ENCODE assay signal across 20 cellular contexts in the genomic region with DNA sequence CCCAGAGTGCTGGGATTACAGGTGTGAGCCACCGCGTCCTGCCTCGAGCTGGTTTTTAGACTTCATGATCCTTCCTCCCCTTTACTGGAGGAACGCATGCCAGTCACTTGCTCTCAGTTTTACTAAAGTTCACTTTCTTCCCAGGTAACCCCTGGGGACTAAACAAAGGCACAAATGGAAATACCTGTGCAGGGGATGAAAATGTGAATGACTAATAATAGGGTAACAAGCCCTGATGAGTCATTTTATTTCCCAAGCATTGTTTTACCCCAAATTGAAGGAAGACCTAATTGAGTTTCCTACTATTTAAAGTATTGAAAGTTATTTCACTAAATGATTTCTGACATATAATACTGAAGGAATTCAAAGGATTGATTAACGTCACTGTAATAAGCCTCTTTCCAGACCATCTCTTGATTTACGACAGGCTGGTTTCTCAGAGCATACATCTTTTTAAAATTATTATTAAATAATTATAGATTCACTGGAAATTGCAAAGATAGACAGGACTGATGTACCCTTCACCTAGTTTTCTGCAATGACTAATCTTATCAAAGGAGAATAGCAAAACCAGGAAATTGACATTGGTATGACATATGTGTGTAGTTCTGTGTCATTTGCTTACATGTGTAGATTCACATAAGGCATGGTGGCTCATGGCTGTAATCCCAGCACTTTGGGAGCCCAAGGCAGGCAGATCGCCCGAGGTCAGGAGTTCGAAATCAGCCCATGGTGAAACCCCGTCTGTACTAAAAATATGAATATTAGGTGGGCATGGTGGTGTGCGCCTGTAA. TPM values are rescaled to one million over a fixed set of nuclear protein-coding genes. Genes with fewer than 3 reads are reported as not detected.
DNase-seq lines count a peak whose midpoint lies in the region; TF ChIP-seq lines count a peak whose summit lies in the region.
"Had no signal": no experiment of that assay in that cellular context is flagged by ENCODE, and none has a peak within 500 bp of the region (broad histone marks: within the 10 kb centered on the region; RNA-seq: fewer than 3 reads in every experiment).

No MANE protein-coding gene starts in this region.

- peak overlapping the region; percentile 11 for H3K27ac Mint-ChIP-seq in activated T-cell treated with anti-CD3 and anti-CD28 coated beads, Interleukin-2, amount 50 U/mL, for 24 hours
- no peak overlapping the region for H3K27ac Mint-ChIP-seq in glutamatergic neuron (ENCODE audit: unreplicated experiment)
- H3K27ac Mint-ChIP-seq: CD8-positive, alpha-beta memory T cell had no signal

- H3K36me3 Mint-ChIP-seq in activated T-cell treated with anti-CD3 and anti-CD28 coated beads, Interleukin-2, amount 50 U/mL, for 24 hours (ENCODE audit: low read depth), result no peaks in the 10 kb centered on the region
- H3K36me3 Mint-ChIP-seq in glutamatergic neuron (ENCODE audit: unreplicated experiment), result no peaks in the 10 kb centered on the region

- POLR2A ChIA-PET in RWPE1 (lab: Yijun Ruan, JAX; ENCODE audit: low non-redundant PET), result no interaction called here

- peaks cover 3% of the 10 kb centered on the region for H3K9me3 Mint-ChIP-seq in activated T-cell treated with anti-CD3 and anti-CD28 coated beads, Interleukin-2, amount 50 U/mL, for 24 hours
- H3K9me3 Mint-ChIP-seq in glutamatergic neuron (ENCODE audit: unreplicated experiment), result peaks cover 7% of the 10 kb centered on the region

- H3K4me3 Mint-ChIP-seq in activated T-cell treated with anti-CD3 and anti-CD28 coated beads, Interleukin-2, amount 50 U/mL, for 24 hours, result no peak overlapping the region
- no peak overlapping the region for H3K4me3 Mint-ChIP-seq in glutamatergic neuron (ENCODE audit: unreplicated experiment)
- H3K4me3 Mint-ChIP-seq: CD8-positive, alpha-beta memory T cell had no signal

- H3K9me3 ChIP-seq in osteoblast (ENCODE audit: low read depth, low read length), result no peaks in the 10 kb centered on the region
- H3K9me3 ChIP-seq: HAP-1 had no signal

- no peak overlapping the region for H3K4me2 ChIP-seq in osteoblast (ENCODE audit: insufficient read depth, low read length)

- no peaks in the 10 kb centered on the region for H3K36me3 ChIP-seq in osteoblast (ENCODE audit: insufficient read depth, low read length)
- H3K36me3 ChIP-seq: HAP-1 had no signal

- H3K27ac ChIP-seq in RWPE1 (no peak overlapping the region), osteoblast (ENCODE audit: low read depth, low read length) (no peak overlapping the region)
- H3K27ac ChIP-seq: BLaER1 treated with 17β-estradiol and CSF1 and Interleukin-3, amounts not matched to agents 10 nM and 100 nM; GM23248; HL-60 had no signal

- DNase-seq in activated T-cell treated with anti-CD3 and anti-CD28 coated beads, Interleukin-2, amount 50 U/mL, for 24 hours, result no peak
- DNase-seq in activated T-cell treated with anti-CD3 and anti-CD28 coated beads, Interleukin-2, amount 50 U/mL, for 1 hour, result no peak
- DNase-seq in RWPE1 (ENCODE audit: low spot score) (peak; percentile 66), epithelial cell of esophagus (ENCODE audit: low read depth) (peak; percentile 44), osteoblast (ENCODE audit: insufficient read length, low spot score, missing footprints) (peak; percentile 54), NCI-H774 (lab: John Stamatoyannopoulos, UW) (no peak), glutamatergic neuron (no peak), occipital lobe (lab: John Stamatoyannopoulos, UW) (no peak)
- DNase-seq: 8988T; CD8-positive, alpha-beta memory T cell; COR-L47; DMS 273 treated with DMSO at 0.1 percent for 48 hours; DMS53; DND-41; EL; GM23248 had no signal

- no peaks in the 10 kb centered on the region for H3K27me3 ChIP-seq in osteoblast (ENCODE audit: insufficient read depth, low read length)
- H3K27me3 ChIP-seq: BLaER1 treated with 17β-estradiol and CSF1 and Interleukin-3, amounts not matched to agents 10 nM and 100 nM had no signal

- H3K4me3 ChIP-seq in epithelial cell of esophagus (ENCODE audit: low read length), result no peak overlapping the region
- no peak overlapping the region for H3K4me3 ChIP-seq in osteoblast (ENCODE audit: insufficient read depth, low read length)
- H3K4me3 ChIP-seq: BLaER1 treated with 17β-estradiol and CSF1 and Interleukin-3, amounts not matched to agents 10 nM and 100 nM; GM12878; GM23248; HAP-1 had no signal

- peaks cover 7% of the 10 kb centered on the region for H3K27me3 Mint-ChIP-seq in activated T-cell treated with anti-CD3 and anti-CD28 coated beads, Interleukin-2, amount 50 U/mL, for 24 hours
- H3K27me3 Mint-ChIP-seq in glutamatergic neuron (ENCODE audit: unreplicated experiment), result no peaks in the 10 kb centered on the region

- H2AFZ ChIP-seq in osteoblast (ENCODE audit: low read length), result no peak overlapping the region
- H2AFZ ChIP-seq: GM23248 had no signal

- CTCF ChIA-PET in RWPE1 (lab: Yijun Ruan, JAX), result interaction anchor here (0.7 to 1.1 kb wide), 4 partner anchors 25 to 504 kb away, joined by 3 to 9 read pairs (median 5); no protein-coding TSS in a partner anchor

- no peak for TF ChIP-seq CTCF in RWPE1 (conservative IDR thresholded peaks at IDR 0.05; ENCODE audit: low read depth)
- TF ChIP-seq CTCF in epithelial cell of esophagus (IDR thresholded peaks at IDR 0.05; ENCODE audit: insufficient read depth, low read depth, low read length, missing control alignments), result no peak
- no peak for TF ChIP-seq CTCF in osteoblast (IDR thresholded peaks at IDR 0.05; ENCODE audit: extremely low read depth, low read depth, low read length)
- no peak for TF ChIP-seq CTCF in glutamatergic neuron (IDR thresholded peaks at IDR 0.05; ENCODE audit: partially characterized antibody, unreplicated experiment)

- peaks cover 7% of the 10 kb centered on the region for H3K4me1 Mint-ChIP-seq in activated T-cell treated with anti-CD3 and anti-CD28 coated beads, Interleukin-2, amount 50 U/mL, for 24 hours (ENCODE audit: low read depth)
- peaks cover 5% of the 10 kb centered on the region for H3K4me1 Mint-ChIP-seq in glutamatergic neuron (ENCODE audit: low read depth, unreplicated experiment)

- no peaks in the 10 kb centered on the region for H3K79me2 ChIP-seq in osteoblast (ENCODE audit: insufficient read depth, low read length)

- no peaks in the 10 kb centered on the region for H4K20me1 ChIP-seq in osteoblast (ENCODE audit: insufficient read depth, low read length)
- H4K20me1 ChIP-seq: BLaER1 treated with 17β-estradiol and CSF1 and Interleukin-3, amounts not matched to agents 10 nM and 100 nM had no signal

- no peaks in the 10 kb centered on the region for H3K4me1 ChIP-seq in osteoblast (ENCODE audit: insufficient read depth, low read length)
- H3K4me1 ChIP-seq: HAP-1 had no signal

RNA-seq across cellular contexts. Expression of a gene that starts 53.2 kb away (rescaled TPM):
- total RNA-seq in osteoblast (187 and 207 TPM in 2 replicates), glutamatergic neuron (ENCODE audit: unreplicated experiment) (93.7 TPM), occipital lobe (78.0 TPM)

Comparison
In these comparisons a context has a peak if more than half of its experiments do, and no peak if none do; other contexts are left out.
1. DNase-seq: peak in RWPE1 (single experiment), epithelial cell of esophagus (single experiment) and osteoblast (single experiment); none in activated T-cell treated with anti-CD3 and anti-CD28 coated beads, Interleukin-2, amount 50 U/mL, for 24 hours (single experiment), activated T-cell treated with anti-CD3 and anti-CD28 coated beads, Interleukin-2, amount 50 U/mL, for 1 hour (single experiment), NCI-H774 (single experiment), glutamatergic neuron (single experiment) and occipital lobe (single experiment).